Comparison of ENCODE assay signal across 9 cellular contexts in the genomic region with DNA sequence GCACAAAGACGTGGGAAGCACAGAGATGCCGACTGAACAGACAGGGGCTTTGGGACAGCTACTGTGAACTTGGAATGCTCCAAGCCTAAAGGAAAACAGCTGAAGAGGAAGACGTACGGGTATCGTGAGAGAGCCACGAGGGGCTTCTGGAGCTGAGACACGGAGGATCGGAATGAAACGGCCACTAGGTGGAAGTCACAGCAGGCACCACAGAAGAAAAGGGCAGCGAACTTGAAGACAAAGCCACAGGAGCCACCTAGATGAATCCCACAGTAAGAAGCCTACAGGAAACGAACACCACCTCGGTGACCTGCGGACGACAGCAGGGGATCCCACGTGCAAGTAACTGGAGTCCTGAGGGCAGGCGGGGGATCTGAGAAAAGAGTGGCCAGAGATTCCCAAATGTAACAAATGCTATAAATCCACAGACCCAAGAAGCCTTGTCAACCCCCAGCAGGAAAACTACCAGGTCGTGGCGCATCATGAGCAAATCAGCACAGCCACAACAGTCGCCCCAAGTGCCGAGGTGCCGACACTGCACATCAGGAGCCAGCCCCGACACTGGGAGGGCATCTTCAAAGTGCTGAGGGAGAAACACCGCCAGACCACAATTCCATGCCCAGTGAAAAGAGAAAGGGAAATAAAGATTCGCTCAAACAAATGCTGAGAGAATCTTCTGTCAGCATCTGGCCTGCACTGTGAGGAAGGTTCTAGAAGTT. TPM values are rescaled to one million over a fixed set of nuclear protein-coding genes. Genes with fewer than 3 reads are reported as not detected.
A peak's percentile ranks its signal among the peaks of the same experiment; 100 is the strongest.
DNase-seq lines count a peak whose midpoint lies in the region; ATAC-seq and TF ChIP-seq lines count a peak whose summit lies in the region.
"Had no signal": no experiment of that assay in that cellular context is flagged by ENCODE, and none has a peak within 500 bp of the region (broad histone marks: within the 10 kb centered on the region; RNA-seq: fewer than 3 reads in every experiment).

No MANE protein-coding gene starts in this region.

- peak overlapping the region; percentile 98 to 99 for H3K27ac Mint-ChIP-seq in natural killer cell treated with Interleukin-12 subunit alpha and Interleukin-12 subunit beta and Interleukin-15 and Interleukin-18, amount 100 ng/mL, for 72 hours

- no peak for ATAC-seq in IMR-90 (ENCODE audit: low read depth)
- ATAC-seq in natural killer cell treated with Interleukin-12 subunit alpha and Interleukin-12 subunit beta and Interleukin-15 and Interleukin-18, amount 100 ng/mL, for 72 hours = no peak
- no peak for ATAC-seq in GM18858 (IDR thresholded peaks at IDR 0.05; ENCODE audit: unreplicated experiment)
- ATAC-seq: gastroesophageal sphincter had no signal

- H3K4me3 ChIP-seq in BLaER1 (no peak overlapping the region), IMR-90 (ENCODE audit: insufficient read depth, low read depth, low read length) (no peak overlapping the region), adipocyte (ENCODE audit: low read length) (no peak overlapping the region)
- H3K4me3 ChIP-seq: gastroesophageal sphincter had no signal

- peak overlapping the region; percentile 64 for H2AK5ac ChIP-seq in IMR-90 (ENCODE audit: low read depth, low read length)

- intact Hi-C loops in IMR-90 (cut with micrococcal nuclease) = no loop called here

- H3K27me3 ChIP-seq in BLaER1 (no peaks in the 10 kb centered on the region), IMR-90 (ENCODE audit: control insufficient read depth, insufficient read depth, low read length) (no peaks in the 10 kb centered on the region), adipocyte (replicated peaks; ENCODE audit: control insufficient read depth, insufficient read depth, low read length) (no peaks in the 10 kb centered on the region)
- H3K27me3 ChIP-seq: gastroesophageal sphincter had no signal

- peaks cover 5% of the 10 kb centered on the region; the same call in 1 of the 2 replicates for H3K9me3 ChIP-seq in BLaER1
- H3K9me3 ChIP-seq in IMR-90 (ENCODE audit: control insufficient read depth, insufficient read depth, low read length) = no peaks in the 10 kb centered on the region
- no peaks in the 10 kb centered on the region for H3K9me3 ChIP-seq in adipocyte (ENCODE audit: control insufficient read depth, low read length)
- H3K9me3 ChIP-seq: gastroesophageal sphincter had no signal

- dilution Hi-C loops in IMR-90 (cut with HindIII; ENCODE audit: low sequenced_read_pairs, unreplicated experiment) = no loop called here

- H3K4me2 ChIP-seq in BLaER1 (peak overlapping the region; percentile 67), IMR-90 (ENCODE audit: low read depth, low read length) (no peak overlapping the region)

- 0 out of 4 replicates have a peak overlapping the region, but pooled peaks of 1 of the 2 experiments have one; percentile 12 for H4K8ac ChIP-seq in IMR-90 (ENCODE audit: low read depth in 2 of 2, low read length in 2 of 2)

- peak overlapping the region; percentile 59; the same call in 1 of the 2 replicates for H2BK20ac ChIP-seq in IMR-90 (ENCODE audit: low read depth, low read length)

- no peak for DNase-seq in IMR-90
- DNase-seq in adipocyte (ENCODE audit: low read depth) = no peak
- DNase-seq in natural killer cell treated with Interleukin-12 subunit alpha and Interleukin-12 subunit beta and Interleukin-15 and Interleukin-18, amount 100 ng/mL, for 72 hours (ENCODE audit: low spot score) = no peak
- no peak for DNase-seq in kidney glomerular epithelial cell (lab: John Stamatoyannopoulos, UW)
- no peak for DNase-seq in LoVo (ENCODE audit: low spot score)
- no peak for DNase-seq in D341Med (ENCODE audit: low spot score)

- in situ Hi-C loops in IMR-90 (cut with MboI; ENCODE audit: low sequenced_read_pairs) = no loop called here

- POLR2A ChIA-PET in IMR-90 (lab: Charles Lee; ENCODE audit: unreplicated experiment) = no interaction called here

- peak overlapping the region; percentile 76 for H3K4me3 Mint-ChIP-seq in natural killer cell treated with Interleukin-12 subunit alpha and Interleukin-12 subunit beta and Interleukin-15 and Interleukin-18, amount 100 ng/mL, for 72 hours

- peak overlapping the region; percentile 25; the same call in 1 of the 2 replicates for H3K4ac ChIP-seq in IMR-90 (ENCODE audit: low read depth, low read length)

- no peak overlapping the region for H4K5ac ChIP-seq in IMR-90 (ENCODE audit: low read depth, low read length)

- no peak overlapping the region for H2BK5ac ChIP-seq in IMR-90 (ENCODE audit: low read depth, low read length, poor library complexity, severe bottlenecking)

- H2AFZ ChIP-seq in IMR-90 (replicated peaks; ENCODE audit: low read length, poor library complexity) = peak overlapping the region; percentile 34

- H3K9me3 Mint-ChIP-seq in natural killer cell treated with Interleukin-12 subunit alpha and Interleukin-12 subunit beta and Interleukin-15 and Interleukin-18, amount 100 ng/mL, for 72 hours = no peaks in the 10 kb centered on the region

- H3K79me1 ChIP-seq in IMR-90 (ENCODE audit: low read depth in 1 of 2, low read length in 2 of 2) = peaks cover 39 to 98% of the 10 kb centered on the region in 2 experiments

- H2AK9ac ChIP-seq in IMR-90 (replicated peaks; ENCODE audit: low read depth, low read length, poor library complexity) = peak overlapping the region; percentile 56

- H3K14ac ChIP-seq in IMR-90 (replicated peaks; ENCODE audit: low read depth, low read length) = no peak overlapping the region

- no peak overlapping the region for H3K56ac ChIP-seq in IMR-90 (ENCODE audit: extremely low read depth, insufficient read depth, low read length)

- H3K36me3 ChIP-seq in BLaER1 = peaks cover 28% of the 10 kb centered on the region; the same call in 1 of the 2 replicates
- H3K36me3 ChIP-seq in IMR-90 (ENCODE audit: control insufficient read depth, insufficient read depth, low read length) = peaks cover 6% of the 10 kb centered on the region; the same call in 1 of the 2 replicates
- H3K36me3 ChIP-seq in adipocyte (ENCODE audit: control insufficient read depth, insufficient read depth, low read length, severe bottlenecking) = peaks cover 4% of the 10 kb centered on the region

- no peak overlapping the region for H4K91ac ChIP-seq in IMR-90 (ENCODE audit: insufficient read depth, low read depth, low read length)

- TF ChIP-seq POLR2A in IMR-90 (IDR thresholded peaks at IDR 0.05; ENCODE audit: low read depth, low read length) = no peak

- H3K23ac ChIP-seq in IMR-90 (ENCODE audit: low read depth, low read length) = no peak overlapping the region

- H3K4me1 ChIP-seq in BLaER1 (peaks cover 76% of the 10 kb centered on the region), IMR-90 (ENCODE audit: control insufficient read depth, insufficient read depth, low read length) (peaks cover 40% of the 10 kb centered on the region), adipocyte (ENCODE audit: control insufficient read depth, insufficient read depth, low read length) (peaks cover 41% of the 10 kb centered on the region)

- TF ChIP-seq RAD21 in IMR-90 (IDR thresholded peaks at IDR 0.05; ENCODE audit: low read length) = no peak

- H3K27ac ChIP-seq in BLaER1 (peak overlapping the region; percentile 22), IMR-90 (ENCODE audit: insufficient read depth, low read length) (no peak overlapping the region)

- H3K9ac ChIP-seq in BLaER1 (no peak overlapping the region), IMR-90 (ENCODE audit: low read depth, low read length) (no peak overlapping the region), adipocyte (ENCODE audit: low read length) (peak overlapping the region; percentile 50)

- H3K27me3 Mint-ChIP-seq in natural killer cell treated with Interleukin-12 subunit alpha and Interleukin-12 subunit beta and Interleukin-15 and Interleukin-18, amount 100 ng/mL, for 72 hours = no peaks in the 10 kb centered on the region

- WGBS in IMR-90 (ENCODE audit: extremely low coverage in 2 of 2, insufficient read length in 1 of 2), 2 experiments = 93% methylated on average over 8 of the region's 24 CpGs; no CpG with 5 or more reads in 1 of the 2 experiments

- H3K18ac ChIP-seq in IMR-90 (ENCODE audit: low read depth, low read length) = no peak overlapping the region

- CTCF ChIA-PET in IMR-90 (lab: Yijun Ruan, JAX) = no interaction called here

- H3K9me1 ChIP-seq in IMR-90 (ENCODE audit: insufficient read depth, low read length) = peaks cover 53% of the 10 kb centered on the region

- 0 out of 2 replicates have a peak, but pooled peaks have one; percentile 13 for TF ChIP-seq CTCF in IMR-90 (conservative IDR thresholded peaks at IDR 0.05; ENCODE audit: low read depth, low read length)

- no TSS peak for BruUV-seq in IMR-90 (replicated peaks; lab: Mats Ljungman, UMichigan)

- H2BK120ac ChIP-seq in IMR-90 (ENCODE audit: low read depth, low read length) = no peak overlapping the region

- H4K20me1 ChIP-seq in BLaER1 = peaks cover 100% of the 10 kb centered on the region
- H4K20me1 ChIP-seq in IMR-90 (ENCODE audit: insufficient read depth, low read length) = peaks cover 66% of the 10 kb centered on the region

- peaks cover 79 to 83% of the 10 kb centered on the region in 2 donors for H3K4me1 Mint-ChIP-seq in natural killer cell treated with Interleukin-12 subunit alpha and Interleukin-12 subunit beta and Interleukin-15 and Interleukin-18, amount 100 ng/mL, for 72 hours (ENCODE audit: low read depth in 2 of 2)

- H3K36me3 Mint-ChIP-seq in natural killer cell treated with Interleukin-12 subunit alpha and Interleukin-12 subunit beta and Interleukin-15 and Interleukin-18, amount 100 ng/mL, for 72 hours = peaks cover 19% of the 10 kb centered on the region

- H2BK15ac ChIP-seq in IMR-90 (ENCODE audit: low read depth, low read length) = peak overlapping the region; percentile 8; the same call in 1 of the 3 replicates

TF ChIP-seq in IMR-90, 13 proteins besides CTCF, POLR2A, EP300 and RAD21 (continues in another document):
- no peak for TF ChIP-seq RFX5 (IDR thresholded peaks at IDR 0.05; ENCODE audit: low read depth, low read length)

RNA-seq across cellular contexts. Expression of a gene that starts 39.3 kb away (rescaled TPM):
- total RNA-seq in IMR-90 (2012; rRNA removed) = 3.4 and 3.9 TPM in 2 replicates
- polyA plus RNA-seq in IMR-90 (2012; rRNA removed) = 24.7 and 29.4 TPM in 2 replicates
- 12.2 and 29.5 TPM in 2 replicates for polyA plus RNA-seq in IMR-90 (2012; cell fraction: cytosol; rRNA removed)
- polyA plus RNA-seq in IMR-90 (2012; cell fraction: nucleus; rRNA removed; ENCODE audit: low replicate concordance) = 118 and 248 TPM in 2 replicates
- 10 to 100 TPM; 19.0 to 25.6 TPM for total RNA-seq in natural killer cell treated with Interleukin-12 subunit alpha and Interleukin-12 subunit beta and Interleukin-15 and Interleukin-18, amount 100 ng/mL, for 72 hours

RNA-seq across cellular contexts. Expression of a gene that starts 44.7 kb away (rescaled TPM):
- 6.3 and 6.7 TPM in 2 replicates for total RNA-seq in IMR-90 (2012; rRNA removed)
- 13.1 and 15.0 TPM in 2 replicates for polyA plus RNA-seq in IMR-90 (2012; rRNA removed)
- polyA plus RNA-seq in IMR-90 (2012; cell fraction: cytosol; rRNA removed) = 6.3 and 15.8 TPM in 2 replicates
- polyA plus RNA-seq in IMR-90 (2012; cell fraction: nucleus; rRNA removed; ENCODE audit: low replicate concordance) = 23.8 and 42.6 TPM in 2 replicates
- total RNA-seq in natural killer cell treated with Interleukin-12 subunit alpha and Interleukin-12 subunit beta and Interleukin-15 and Interleukin-18, amount 100 ng/mL, for 72 hours = 10 to 100 TPM; 52.3 to 75.2 TPM

RNA-seq across cellular contexts. Expression of a gene that starts 58.0 kb away (rescaled TPM):
- 13.3 and 14.9 TPM in 2 replicates for total RNA-seq in IMR-90 (2012; rRNA removed)
- polyA plus RNA-seq in IMR-90 (2012; rRNA removed) = 39.7 and 48.1 TPM in 2 replicates
- polyA plus RNA-seq in IMR-90 (2012; cell fraction: cytosol; rRNA removed) = 36.0 and 75.3 TPM in 2 replicates
- polyA plus RNA-seq in IMR-90 (2012; cell fraction: nucleus; rRNA removed; ENCODE audit: low replicate concordance) = 110 and 323 TPM in 2 replicates
- total RNA-seq in natural killer cell treated with Interleukin-12 subunit alpha and Interleukin-12 subunit beta and Interleukin-15 and Interleukin-18, amount 100 ng/mL, for 72 hours = 100 to 1,000 TPM; 112 to 271 TPM
